16 cellular contexts compared by ENCODE assay signal in the genomic region with DNA sequence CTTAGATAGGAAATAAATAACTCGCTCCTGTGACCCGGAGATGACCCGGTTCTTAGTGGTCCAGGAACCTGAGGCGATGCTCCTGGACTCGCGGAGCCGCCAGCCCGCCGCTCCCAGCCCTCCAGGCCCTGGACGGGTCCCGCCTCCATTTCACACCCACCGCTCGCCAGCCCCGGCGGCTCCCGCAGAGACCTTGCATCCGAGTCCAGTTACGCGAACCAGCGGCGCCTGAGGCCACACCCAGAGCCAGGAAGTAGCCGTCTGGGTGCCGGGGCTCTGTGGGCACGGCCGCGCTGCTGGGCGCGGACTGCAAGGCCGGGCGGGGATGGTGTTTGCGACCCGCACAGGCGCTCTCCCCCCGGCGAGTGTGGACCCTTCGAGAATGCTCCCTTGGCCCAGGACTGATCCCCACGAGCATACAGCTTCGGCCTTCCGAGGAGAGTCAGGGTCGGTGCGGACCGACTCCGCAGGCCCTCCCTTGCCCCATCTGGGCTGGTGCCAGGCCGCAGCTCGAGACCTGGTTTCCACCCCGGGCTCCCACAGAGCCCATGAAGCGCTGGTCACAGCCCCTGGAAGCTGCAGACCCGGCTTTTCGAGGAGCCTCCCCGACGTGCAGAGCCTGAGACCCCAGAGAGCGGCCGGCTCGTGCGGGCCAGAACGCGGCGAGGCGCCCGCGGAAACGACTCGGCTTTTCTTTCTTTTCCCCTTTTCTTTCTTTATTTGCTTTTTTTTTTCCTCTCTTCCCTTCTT. TPM values are rescaled to one million over a fixed set of nuclear protein-coding genes. Genes with fewer than 3 reads are reported as not detected.
DNase-seq lines count a peak whose midpoint lies in the region; ATAC-seq and TF ChIP-seq lines count a peak whose summit lies in the region.
"Had no signal": no experiment of that assay in that cellular context is flagged by ENCODE, and none has a peak within 500 bp of the region (broad histone marks: within the 10 kb centered on the region; RNA-seq: fewer than 3 reads in every experiment).

No MANE protein-coding gene starts in this region.

- H3K4me2 ChIP-seq in mesendoderm (ENCODE audit: low read length), result no peak overlapping the region

- no peaks in the 10 kb centered on the region for H3K79me1 ChIP-seq in mesendoderm (ENCODE audit: low read length)

- H3K36me3 ChIP-seq in mesendoderm (ENCODE audit: control insufficient read depth, insufficient read depth, low read length) (no peaks in the 10 kb centered on the region), suprapubic skin (no peaks in the 10 kb centered on the region)

- H4K8ac ChIP-seq in mesendoderm (ENCODE audit: low read depth, low read length), result no peak overlapping the region

- H3K27ac ChIP-seq in mesendoderm (ENCODE audit: low read depth, low read length) (no peak overlapping the region), suprapubic skin (no peak overlapping the region)

- H3K27me3 ChIP-seq in mesendoderm (ENCODE audit: insufficient read depth, low read length, poor library complexity), result peaks cover 61% of the 10 kb centered on the region
- peaks cover 67% of the 10 kb centered on the region for H3K27me3 ChIP-seq in suprapubic skin

- H3K27me3 Mint-ChIP-seq in activated naive CD8-positive, alpha-beta T cell treated with anti-CD3 and anti-CD28 coated beads for 36 hours, result peaks cover 74% of the 10 kb centered on the region
- H3K27me3 Mint-ChIP-seq in activated naive CD8-positive, alpha-beta T cell treated with anti-CD3 and anti-CD28 coated beads, Interleukin-2, amount 50 U/mL, for 24 hours, result peaks cover 63% of the 10 kb centered on the region
- H3K27me3 Mint-ChIP-seq in chondrocyte (ENCODE audit: low read depth), result peaks cover 41% of the 10 kb centered on the region

- ATAC-seq in activated naive CD8-positive, alpha-beta T cell treated with anti-CD3 and anti-CD28 coated beads, Interleukin-2, amount 50 U/mL, for 24 hours, result no peak

- no peak overlapping the region for H3K27ac Mint-ChIP-seq in activated naive CD8-positive, alpha-beta T cell treated with anti-CD3 and anti-CD28 coated beads for 36 hours
- no peak overlapping the region for H3K27ac Mint-ChIP-seq in activated naive CD8-positive, alpha-beta T cell treated with anti-CD3 and anti-CD28 coated beads, Interleukin-2, amount 50 U/mL, for 24 hours
- no peak overlapping the region for H3K27ac Mint-ChIP-seq in chondrocyte (ENCODE audit: unreplicated experiment)
- H3K27ac Mint-ChIP-seq: activated naive CD4-positive, alpha-beta T cell treated with anti-CD3 and anti-CD28 coated beads for 36 hours had no signal

- no peak overlapping the region for H2BK15ac ChIP-seq in mesendoderm (replicated peaks; ENCODE audit: low read depth)

- no peaks in the 10 kb centered on the region for H3K79me2 ChIP-seq in mesendoderm (ENCODE audit: control insufficient read depth, insufficient read depth, low read length)

- H3K9me3 Mint-ChIP-seq in activated naive CD8-positive, alpha-beta T cell treated with anti-CD3 and anti-CD28 coated beads for 36 hours, result no peaks in the 10 kb centered on the region
- no peaks in the 10 kb centered on the region for H3K9me3 Mint-ChIP-seq in activated naive CD8-positive, alpha-beta T cell treated with anti-CD3 and anti-CD28 coated beads, Interleukin-2, amount 50 U/mL, for 24 hours
- H3K9me3 Mint-ChIP-seq in chondrocyte (ENCODE audit: low read depth), result no peaks in the 10 kb centered on the region
- H3K9me3 Mint-ChIP-seq: activated naive CD4-positive, alpha-beta T cell treated with anti-CD3 and anti-CD28 coated beads for 36 hours had no signal

- H3K9ac ChIP-seq in mesendoderm (ENCODE audit: low read length), result no peak overlapping the region

- peak overlapping the region; percentile 18 for H3K4me3 Mint-ChIP-seq in activated naive CD8-positive, alpha-beta T cell treated with anti-CD3 and anti-CD28 coated beads for 36 hours
- no peak overlapping the region for H3K4me3 Mint-ChIP-seq in activated naive CD8-positive, alpha-beta T cell treated with anti-CD3 and anti-CD28 coated beads, Interleukin-2, amount 50 U/mL, for 24 hours
- H3K4me3 Mint-ChIP-seq in chondrocyte (ENCODE audit: unreplicated experiment), result no peak overlapping the region

- no peak for DNase-seq in activated naive CD8-positive, alpha-beta T cell treated with anti-CD3 and anti-CD28 coated beads for 36 hours
- no peak for DNase-seq in activated naive CD8-positive, alpha-beta T cell treated with anti-CD3 and anti-CD28 coated beads, Interleukin-2, amount 50 U/mL, for 24 hours
- peak; percentile 80 for DNase-seq in chondrocyte (ENCODE audit: low spot score)
- DNase-seq in mesendoderm, result peak; percentile 67
- peak in 1 of 2 donors; percentile 65 for DNase-seq in suprapubic skin (ENCODE audit: low spot score in 2 of 2)
- DNase-seq in SIG-M5 treated with dmso at 0.1 percent for 504 hours (lab: John Stamatoyannopoulos, UW; ENCODE audit: unreplicated experiment), result no peak
- DNase-seq in OCI-M2 (lab: John Stamatoyannopoulos, UW; ENCODE audit: unreplicated experiment), result no peak
- no peak for DNase-seq in NCI-H2196 (lab: John Stamatoyannopoulos, UW; ENCODE audit: unreplicated experiment)
- DNase-seq: activated CD4-positive, alpha-beta T cell treated with anti-CD3 and anti-CD28 coated beads for 48 hours; activated naive CD4-positive, alpha-beta T cell treated with anti-CD3 and anti-CD28 coated beads for 36 hours; DND-41; KG1; NCI-H1930; nucleus accumbens had no signal

- H3K4ac ChIP-seq in mesendoderm (ENCODE audit: low read depth, low read length), result no peak overlapping the region

- H3K4me3 ChIP-seq in mesendoderm (ENCODE audit: low read length) (no peak overlapping the region), suprapubic skin (peak overlapping the region; percentile 20)

- H3K23ac ChIP-seq in mesendoderm (ENCODE audit: low read length), result no peak overlapping the region

- no peak overlapping the region for H2BK5ac ChIP-seq in mesendoderm (ENCODE audit: low read length)

- peaks cover 3% of the 10 kb centered on the region for H3K4me1 ChIP-seq in mesendoderm (ENCODE audit: control insufficient read depth, low read depth, low read length)
- H3K4me1 ChIP-seq in suprapubic skin, result peaks cover 41% of the 10 kb centered on the region

- no peaks in the 10 kb centered on the region for H3K36me3 Mint-ChIP-seq in activated naive CD8-positive, alpha-beta T cell treated with anti-CD3 and anti-CD28 coated beads for 36 hours
- no peaks in the 10 kb centered on the region for H3K36me3 Mint-ChIP-seq in activated naive CD8-positive, alpha-beta T cell treated with anti-CD3 and anti-CD28 coated beads, Interleukin-2, amount 50 U/mL, for 24 hours (ENCODE audit: low read depth)
- H3K36me3 Mint-ChIP-seq in chondrocyte (ENCODE audit: low read depth), result peaks cover 2% of the 10 kb centered on the region

- H3K18ac ChIP-seq in mesendoderm (ENCODE audit: low read length), result no peak overlapping the region

- TF ChIP-seq CTCF in chondrocyte (IDR thresholded peaks at IDR 0.05) (no peak), suprapubic skin (IDR thresholded peaks at IDR 0.05) (no peak)

- no CpG with 5 or more reads among the region's 63 CpGs for WGBS in mesendoderm (ENCODE audit: extremely low coverage, insufficient coverage, low lambda C conversion rate)
- WGBS in suprapubic skin, result 15% methylated on average over 45 of the region's 63 CpGs

- H3K56ac ChIP-seq in mesendoderm (ENCODE audit: low read length), result no peak overlapping the region

- H3K9me3 ChIP-seq in suprapubic skin, result no peaks in the 10 kb centered on the region

- no peak for TF ChIP-seq EP300 in suprapubic skin (IDR thresholded peaks at IDR 0.05)

- no peak overlapping the region for H2AK5ac ChIP-seq in mesendoderm (ENCODE audit: low read length)

- H3K4me1 Mint-ChIP-seq in activated naive CD8-positive, alpha-beta T cell treated with anti-CD3 and anti-CD28 coated beads for 36 hours, result peaks cover 26% of the 10 kb centered on the region
- peaks cover 34% of the 10 kb centered on the region for H3K4me1 Mint-ChIP-seq in activated naive CD8-positive, alpha-beta T cell treated with anti-CD3 and anti-CD28 coated beads, Interleukin-2, amount 50 U/mL, for 24 hours
- H3K4me1 Mint-ChIP-seq in chondrocyte (ENCODE audit: low read depth), result peaks cover 40% of the 10 kb centered on the region

- H4K5ac ChIP-seq in mesendoderm (ENCODE audit: low read length), result no peak overlapping the region

- no peak overlapping the region for H2BK120ac ChIP-seq in mesendoderm (ENCODE audit: low read depth, low read length)

- no peak for TF ChIP-seq POLR2A in suprapubic skin (IDR thresholded peaks at IDR 0.05)

RNA-seq across cellular contexts. Expression of gene BARX1, which starts 5.2 kb away (rescaled TPM):
- total RNA-seq in activated naive CD8-positive, alpha-beta T cell treated with anti-CD3 and anti-CD28 coated beads for 36 hours, result 1 to 10 TPM; 2.9 to 3.8 TPM
- total RNA-seq in chondrocyte (0.77 to 6.7 TPM (median 2.1 TPM) in 3 replicates), suprapubic skin (not detected)
- 4.1 TPM for polyA plus RNA-seq in mesendoderm (2013, experiment 1 of 2)
- 3.7 TPM for polyA plus RNA-seq in mesendoderm (2013, experiment 2 of 2)
- total RNA-seq: cerebellum had no signal
- polyA plus RNA-seq: AG04450 had no signal

Comparison
In these comparisons a context has a peak if more than half of its experiments do, and no peak if none do; other contexts are left out.
1. DNase-seq: peak in chondrocyte (single experiment) and mesendoderm (single experiment); none in activated naive CD8-positive, alpha-beta T cell treated with anti-CD3 and anti-CD28 coated beads for 36 hours (single experiment), activated naive CD8-positive, alpha-beta T cell treated with anti-CD3 and anti-CD28 coated beads, Interleukin-2, amount 50 U/mL, for 24 hours (single experiment), SIG-M5 treated with dmso at 0.1 percent for 504 hours (single experiment), OCI-M2 (single experiment) and NCI-H2196 (single experiment).